ENCODE assay signal across 1 cellular context in genomic region chr14:99212646-99213045, GRCh38.
TF ChIP-seq lines count a peak whose summit lies in the region.

No MANE protein-coding gene starts in this region.

TF ChIP-seq in GM23338, 12 proteins besides CTCF, POLR2A, EP300 and RAD21:
- TF ChIP-seq NANOG (IDR thresholded peaks at IDR 0.05; ENCODE audit: borderline replicate concordance) (no peak), POLR2AphosphoS5 (IDR thresholded peaks at IDR 0.05; ENCODE audit: low read depth) (no peak), ETS1 (IDR thresholded peaks at IDR 0.05) (no peak), STAT1 (IDR thresholded peaks at IDR 0.05; ENCODE audit: unreplicated experiment) (no peak), EZH2phosphoT487 (IDR thresholded peaks at IDR 0.05; ENCODE audit: unreplicated experiment) (no peak), REST (IDR thresholded peaks at IDR 0.05; ENCODE audit: unreplicated experiment) (no peak), JUNB (IDR thresholded peaks at IDR 0.05; ENCODE audit: unreplicated experiment) (no peak), CREB1 (CRISPR knock-in tag; IDR thresholded peaks at IDR 0.05; ENCODE audit: low read depth) (no peak), ZNF331 (CRISPR knock-in tag; IDR thresholded peaks at IDR 0.05; ENCODE audit: low read depth) (no peak), ZNF462 (CRISPR knock-in tag; IDR thresholded peaks at IDR 0.05) (no peak), EZH2 (IDR thresholded peaks at IDR 0.05; ENCODE audit: low read depth, unreplicated experiment) (no peak), ZNF114 (CRISPR knock-in tag; IDR thresholded peaks at IDR 0.05) (no peak)
TF ChIP-seq in GM23338: peak in this region for 0.
